1 cellular context compared by ENCODE assay signal in genomic region chr2:201642579-201643215, GRCh38.
A peak's percentile ranks its signal among the peaks of the same experiment; 100 is the strongest.
TF ChIP-seq lines count a peak whose summit lies in the region.

No MANE protein-coding gene starts in this region.

TF ChIP-seq in GM12878, 131 proteins besides CTCF, POLR2A, EP300 and RAD21 (continued from another document and continues in another):
- TF ChIP-seq BCLAF1 (IDR thresholded peaks at IDR 0.05) = no peak
- 0 out of 2 replicates have a peak, but pooled peaks have one; percentile 5 for TF ChIP-seq IRF4 (IDR thresholded peaks at IDR 0.05; ENCODE audit: low read depth, low read length)
- TF ChIP-seq ZBED1 (IDR thresholded peaks at IDR 0.05; ENCODE audit: borderline replicate concordance) = 0 out of 2 replicates have a peak, but pooled peaks have one; percentile 26
- peak; percentile 61 for TF ChIP-seq NRF1 (conservative IDR thresholded peaks at IDR 0.05; ENCODE audit: low read depth, low read length)
- no peak for TF ChIP-seq REST (IDR thresholded peaks at IDR 0.05; ENCODE audit: low read depth, low read length)
- no peak for TF ChIP-seq ZNF592 (IDR thresholded peaks at IDR 0.05)
- no peak for TF ChIP-seq WRNIP1 (IDR thresholded peaks at IDR 0.05; ENCODE audit: borderline replicate concordance, low read depth, low read length)
- TF ChIP-seq SMAD5 (IDR thresholded peaks at IDR 0.05; ENCODE audit: low read depth) = no peak
- peak; percentile 75 for TF ChIP-seq SIN3A (IDR thresholded peaks at IDR 0.05; ENCODE audit: low read depth, low read length)
- peak; percentile 4; the same call in 1 of the 2 replicates for TF ChIP-seq MTA3 (IDR thresholded peaks at IDR 0.05; ENCODE audit: borderline replicate concordance, low read length)
- TF ChIP-seq NBN (IDR thresholded peaks at IDR 0.05) = peak; percentile 70; the same call in 1 of the 2 replicates
- TF ChIP-seq LARP7 (IDR thresholded peaks at IDR 0.05) = peak; percentile 64
- no peak for TF ChIP-seq FOS (IDR thresholded peaks at IDR 0.05; ENCODE audit: borderline replicate concordance, extremely low read depth, insufficient read length)
- peak; percentile 98 for TF ChIP-seq CREM (IDR thresholded peaks at IDR 0.05; ENCODE audit: low read depth)
- TF ChIP-seq CEBPZ (IDR thresholded peaks at IDR 0.05; ENCODE audit: low read depth, low read length) = no peak
- no peak for TF ChIP-seq NFYA (IDR thresholded peaks at IDR 0.05; ENCODE audit: borderline replicate concordance, low read depth, low read length)
- TF ChIP-seq NKRF (conservative IDR thresholded peaks at IDR 0.05) = peak; percentile 61; the same call in 1 of the 2 replicates
- TF ChIP-seq SKIL (IDR thresholded peaks at IDR 0.05; ENCODE audit: low read depth, poor library complexity, severe bottlenecking) = no peak
- no peak for TF ChIP-seq ZNF384 (IDR thresholded peaks at IDR 0.05; ENCODE audit: borderline replicate concordance, low read depth, low read length)
- no peak for TF ChIP-seq NFXL1 (IDR thresholded peaks at IDR 0.05; ENCODE audit: borderline replicate concordance)
- TF ChIP-seq STAT3 (IDR thresholded peaks at IDR 0.05; ENCODE audit: low read depth, low read length) = no peak
- 0 out of 4 replicates have a peak, but pooled peaks of 1 of the 2 experiments have one; percentile 36 for TF ChIP-seq IKZF2 (IDR thresholded peaks at IDR 0.05)
- TF ChIP-seq CEBPB (IDR thresholded peaks at IDR 0.05; ENCODE audit: borderline replicate concordance in 1 of 2, low read depth in 2 of 2, low read length in 2 of 2) = no peak
- peak; percentile 79; the same call in 1 of the 2 replicates for TF ChIP-seq PML (IDR thresholded peaks at IDR 0.05; ENCODE audit: low read length)
- TF ChIP-seq NFIC (IDR thresholded peaks at IDR 0.05; ENCODE audit: low read depth, low read length) = no peak
- TF ChIP-seq SRF (IDR thresholded peaks at IDR 0.05; ENCODE audit: low read depth in 2 of 2, low read length in 2 of 2) = peak in 1 of 2 experiments; percentile 84; a peak in 2 of 4 replicates
- TF ChIP-seq MTA2 (IDR thresholded peaks at IDR 0.05; ENCODE audit: low read depth) = peak; percentile 55; the same call in 1 of the 2 replicates
- TF ChIP-seq STAT1 (conservative IDR thresholded peaks at IDR 0.05) = peak; percentile 74; the same call in 1 of the 2 replicates
- TF ChIP-seq PBX3 (IDR thresholded peaks at IDR 0.05; ENCODE audit: insufficient replicate concordance, low read depth, low read length) = no peak
- TF ChIP-seq ZNF207 (IDR thresholded peaks at IDR 0.05; ENCODE audit: borderline replicate concordance) = 0 out of 2 replicates have a peak, but pooled peaks have one; percentile 74
- no peak for TF ChIP-seq ZNF217 (IDR thresholded peaks at IDR 0.05)
- TF ChIP-seq MYB (IDR thresholded peaks at IDR 0.05; ENCODE audit: borderline replicate concordance, low read depth, low read length) = no peak
- no peak for TF ChIP-seq BRCA1 (IDR thresholded peaks at IDR 0.05; ENCODE audit: low read depth, low read length)
- TF ChIP-seq ETV6 (conservative IDR thresholded peaks at IDR 0.05 in 1 of 2, IDR thresholded peaks at IDR 0.05 in 1 of 2; ENCODE audit: borderline replicate concordance in 1 of 2, low read depth in 1 of 2) = no peak
- TF ChIP-seq GABPA (IDR thresholded peaks at IDR 0.05; ENCODE audit: low read depth) = no peak
- TF ChIP-seq POLR2AphosphoS5 (IDR thresholded peaks at IDR 0.05; ENCODE audit: low read length) = peak; percentile 84
- TF ChIP-seq CHD4 (IDR thresholded peaks at IDR 0.05) = no peak
